ENCODE assay signal across 8 cellular contexts in genomic region chr1:37255111-37255795, GRCh38.
A peak's percentile ranks its signal among the peaks of the same experiment; 100 is the strongest.
DNase-seq lines count a peak whose midpoint lies in the region; ATAC-seq and TF ChIP-seq lines count a peak whose summit lies in the region.

No MANE protein-coding gene starts in this region.

- intact Hi-C loops in posterior cingulate gyrus (cut with DNase I): no loop called here

- DNase-seq in NCI-H1417 (lab: John Stamatoyannopoulos, UW) (peak in 2 of 3 experiments; percentile 84 to 88), NCI-H1417 treated with DMSO at 0.1 percent for 48 hours (lab: John Stamatoyannopoulos, UW) (no peak), NCI-H2227 treated with DMSO at 0.1 percent for 48 hours (lab: John Stamatoyannopoulos, UW) (peak; percentile 87), choroid plexus epithelial cell (ENCODE audit: low read depth) (peak; percentile 2), posterior cingulate gyrus (peak; percentile 32 to 91 (median 59)), KG1 (lab: John Stamatoyannopoulos, UW) (no peak), NCI-H187 treated with DMSO at 0.1 percent for 48 hours (lab: John Stamatoyannopoulos, UW) (no peak)

- no peak overlapping the region for H3K4me3 ChIP-seq in choroid plexus epithelial cell (ENCODE audit: low read depth, low read length)

- ATAC-seq in HG02571 (IDR thresholded peaks at IDR 0.05; ENCODE audit: unreplicated experiment): no peak

- TF ChIP-seq CTCF in choroid plexus epithelial cell (conservative IDR thresholded peaks at IDR 0.05; ENCODE audit: low read depth, low read length): no peak

Comparison
In these comparisons a context has a peak if more than half of its experiments do, and no peak if none do; other contexts are left out.
1. DNase-seq: peak in NCI-H1417 (2 of 3), NCI-H2227 treated with DMSO at 0.1 percent for 48 hours (single experiment), choroid plexus epithelial cell (single experiment) and posterior cingulate gyrus (10 of 10); none in NCI-H1417 treated with DMSO at 0.1 percent for 48 hours (single experiment), KG1 (single experiment) and NCI-H187 treated with DMSO at 0.1 percent for 48 hours (single experiment).